8 cellular contexts compared by ENCODE assay signal in genomic region chr3:58332575-58333179, GRCh38. TPM values are rescaled to one million over a fixed set of nuclear protein-coding genes. Genes with fewer than 3 reads are reported as not detected.
DNase-seq lines count a peak whose midpoint lies in the region; ATAC-seq and TF ChIP-seq lines count a peak whose summit lies in the region.

TSS of gene PXK (plus strand) at chr3:58332892. CDS start at chr3:58332989, 97 bp downstream.

- H3K36me3 Mint-ChIP-seq in CD4-positive, alpha-beta T cell (ENCODE audit: low read depth) = peaks cover 6% of the 10 kb centered on the region
- H3K36me3 Mint-ChIP-seq in nephron (ENCODE audit: low read depth) = no peaks in the 10 kb centered on the region

- no peaks in the 10 kb centered on the region for H3K36me3 ChIP-seq in SJCRH30

- H3K4me1 Mint-ChIP-seq in CD4-positive, alpha-beta T cell (ENCODE audit: low read depth) = peaks cover 39% of the 10 kb centered on the region
- peaks cover 38% of the 10 kb centered on the region for H3K4me1 Mint-ChIP-seq in nephron

- H3K27me3 Mint-ChIP-seq in CD4-positive, alpha-beta T cell = no peaks in the 10 kb centered on the region
- H3K27me3 Mint-ChIP-seq in nephron (ENCODE audit: low read depth) = peaks cover 6% of the 10 kb centered on the region

- POLR2A ChIA-PET in CD4-positive, alpha-beta T cell (lab: Charles Lee) = interaction anchor here (1.0 to 3.3 kb wide), 4 partner anchors 8 to 160 kb away, joined by 3 to 36 read pairs (median 18); partner anchors contain the start of genes HTD2, KCTD6, PDHB and RPP14

- no peaks in the 10 kb centered on the region for H3K9me3 Mint-ChIP-seq in CD4-positive, alpha-beta T cell
- H3K9me3 Mint-ChIP-seq in nephron = no peaks in the 10 kb centered on the region

- peak; percentile 90 for ATAC-seq in CD4-positive, alpha-beta T cell (ENCODE audit: poor library complexity)
- ATAC-seq in GM19324 (IDR thresholded peaks at IDR 0.05; ENCODE audit: low FRiP score, unreplicated experiment) = peak; percentile 93
- ATAC-seq in HG03442 (IDR thresholded peaks at IDR 0.05; ENCODE audit: unreplicated experiment) = peak; percentile 83
- peak; percentile 91 for ATAC-seq in stimulated activated naive CD8-positive, alpha-beta T cell treated with anti-CD3 and anti-CD28 coated beads, Interleukin-15, Interleukin-2, amounts not matched to agents 100 U/mL and 50 U/mL, for 24 hours

- no peaks in the 10 kb centered on the region for H3K27me3 ChIP-seq in CD4-positive, alpha-beta T cell (ENCODE audit: control insufficient read depth, insufficient read depth, low read length)
- no peaks in the 10 kb centered on the region for H3K27me3 ChIP-seq in SJCRH30

- DNase-seq in CD4-positive, alpha-beta T cell = peak; percentile 55 to 80 (median 68)
- DNase-seq in SJCRH30 (peak; percentile 57 to 72), activated gamma-delta T cell (lab: John Stamatoyannopoulos, UW) (peak; percentile 72), fibroblast of the aortic adventitia (ENCODE audit: low read depth) (peak; percentile 68)
- peak; percentile 86 for DNase-seq in stimulated activated naive CD8-positive, alpha-beta T cell treated with anti-CD3 and anti-CD28 coated beads, Interleukin-15, Interleukin-2, amounts not matched to agents 100 U/mL and 50 U/mL, for 24 hours

- peak within 1 kb of the TSS; percentile 99 for H3K4me3 Mint-ChIP-seq in CD4-positive, alpha-beta T cell
- peak within 1 kb of the TSS; percentile 96 to 100 (median 97) for H3K4me3 Mint-ChIP-seq in nephron

- H3K4me3 ChIP-seq in SJCRH30 (peak within 1 kb of the TSS; percentile 67), fibroblast of the aortic adventitia (ENCODE audit: low read depth, low read length) (peak within 1 kb of the TSS; percentile 90)

- no peak for TF ChIP-seq CTCF in CD4-positive, alpha-beta T cell (IDR thresholded peaks at IDR 0.05)
- TF ChIP-seq CTCF in fibroblast of the aortic adventitia (IDR thresholded peaks at IDR 0.05; ENCODE audit: insufficient read depth, low read length) = no peak
- TF ChIP-seq CTCF in nephron (IDR thresholded peaks at IDR 0.05; ENCODE audit: unreplicated experiment in 3 of 3) = peak in 1 of 3 experiments; percentile 23

- peak within 1 kb of the TSS; percentile 73 for H3K27ac Mint-ChIP-seq in CD4-positive, alpha-beta T cell
- H3K27ac Mint-ChIP-seq in nephron = peak within 1 kb of the TSS; percentile 24 to 90 (median 76)

- intact Hi-C loops in CD4-positive, alpha-beta T cell (cut with DNase I, micrococcal nuclease) = loop anchor here (1.0 to 5.0 kb wide), 5 partner anchors 26 to 160 kb away; partner anchors contain the start of genes HTD2 (in 2 of the 2), PDHB (in 2 of the 2), RPP14 (in 2 of the 2) and KCTD6 (in 1 of the 2)

- CTCF ChIA-PET in CD4-positive, alpha-beta T cell (lab: Charles Lee) = interaction anchor here (0.5 to 5.9 kb wide), 4 partner anchors 26 to 159 kb away, joined by 3 to 37 read pairs (median 14); partner anchors contain the start of genes HTD2, KCTD6 and RPP14

- H3K9me3 ChIP-seq in CD4-positive, alpha-beta T cell (ENCODE audit: control insufficient read depth, low read length) = no peaks in the 10 kb centered on the region
- no peaks in the 10 kb centered on the region for H3K9me3 ChIP-seq in SJCRH30 (replicated peaks)

- no peak within 1 kb of the TSS for H3K27ac ChIP-seq in CD4-positive, alpha-beta T cell (ENCODE audit: low read depth, low read length)
- H3K27ac ChIP-seq in SJCRH30 = no peak within 1 kb of the TSS

- no peaks in the 10 kb centered on the region for H3K4me1 ChIP-seq in SJCRH30

RNA-seq across cellular contexts. Expression of gene PXK, which starts in this region (rescaled TPM):
- total RNA-seq in CD4-positive, alpha-beta T cell = 10 to 100 TPM; 12.5 to 14.8 TPM
- total RNA-seq in SJCRH30 (2014; rRNA removed; shearing (Covaris generic)) = 11.9 and 12.9 TPM in 2 replicates
- 19.3 and 64.4 TPM in 2 replicates for total RNA-seq in fibroblast of the aortic adventitia (ENCODE audit: low replicate concordance)
